ENCODE assay signal across 25 cellular contexts in the genomic region with DNA sequence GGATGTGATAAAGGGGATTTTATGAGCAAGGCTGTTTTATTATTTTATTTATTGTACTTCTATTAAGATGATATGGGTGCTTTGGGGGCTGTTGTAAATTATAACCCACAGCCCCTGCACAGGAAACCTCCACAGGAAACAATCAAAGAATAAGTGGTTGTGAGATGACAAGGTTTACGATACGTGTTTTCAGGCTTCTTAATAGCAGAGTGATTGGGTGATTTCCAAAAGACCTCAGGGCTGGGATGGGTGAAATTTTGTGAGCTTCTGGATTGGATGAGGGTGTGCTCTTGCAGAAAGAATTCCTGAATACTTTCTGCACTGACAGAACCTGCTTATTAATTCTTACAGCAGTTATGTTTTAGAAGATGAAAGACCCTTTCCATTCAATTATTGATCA. TPM values are rescaled to one million over a fixed set of nuclear protein-coding genes. Genes with fewer than 3 reads are reported as not detected.
DNase-seq lines count a peak whose midpoint lies in the region; ATAC-seq and TF ChIP-seq lines count a peak whose summit lies in the region.
"Had no signal": no experiment of that assay in that cellular context is flagged by ENCODE, and none has a peak within 500 bp of the region (broad histone marks: within the 10 kb centered on the region; RNA-seq: fewer than 3 reads in every experiment).

No MANE protein-coding gene starts in this region.

- ATAC-seq in GM18907 (IDR thresholded peaks at IDR 0.05; ENCODE audit: unreplicated experiment) (peak; percentile 72), HG03432 (IDR thresholded peaks at IDR 0.05; ENCODE audit: unreplicated experiment) (peak; percentile 45), activated B cell treated with CpG ODN at 0.5 μM for 24 hours (ENCODE audit: low read depth) (no peak), GM21360 (IDR thresholded peaks at IDR 0.05; ENCODE audit: unreplicated experiment) (no peak)
- ATAC-seq: CD8-positive, alpha-beta T cell; HCT116 had no signal

- no peaks in the 10 kb centered on the region for H3K27me3 Mint-ChIP-seq in activated B cell treated with CpG ODN at 0.5 μM for 24 hours

- no peak for DNase-seq in activated B cell treated with CpG ODN at 0.5 μM for 24 hours
- DNase-seq in DMS53 treated with DMSO at 0.1 percent for 48 hours (lab: John Stamatoyannopoulos, UW; ENCODE audit: unreplicated experiment) = no peak
- DNase-seq in activated CD4-positive, alpha-beta T cell treated with anti-CD3 and anti-CD28 coated beads for 4 hours = no peak
- DNase-seq in cerebellar cortex (ENCODE audit: low spot score) = no peak
- DNase-seq: Calu3; CD8-positive, alpha-beta T cell; DMS153; GDM1; MG63; NCI-H1092; NCI-H1436 treated with DMSO at 0.1 percent for 48 hours; NCI-H1930; NCI-H2227 treated with DMSO at 0.1 percent for 48 hours; NCI-H510A treated with DMSO at 0.1 percent for 48 hours; NCI-H774; NK-92 treated with Interleukin-12 subunit alpha and Interleukin-12 subunit beta, amount 100 ng/mL, for 24 hours; Peyer's patch; SJCRH30; T-helper 1 cell had no signal

- peaks cover 32% of the 10 kb centered on the region for H3K4me1 Mint-ChIP-seq in activated B cell treated with CpG ODN at 0.5 μM for 24 hours

- CTCF ChIA-PET in activated B cell treated with CpG ODN at 0.5 μM for 24 hours (lab: Charles Lee) = interaction anchor here (0.9 kb wide), 1 partner anchor 40 kb away, joined by 3 read pairs; no protein-coding TSS in a partner anchor

- peaks cover 7% of the 10 kb centered on the region for H3K9me3 Mint-ChIP-seq in activated B cell treated with CpG ODN at 0.5 μM for 24 hours

- intact Hi-C loops in activated B cell treated with CpG ODN at 0.5 μM for 24 hours (cut with micrococcal nuclease) = no loop called here

- H3K36me3 Mint-ChIP-seq in activated B cell treated with CpG ODN at 0.5 μM for 24 hours (ENCODE audit: low read depth) = no peaks in the 10 kb centered on the region
- H3K36me3 Mint-ChIP-seq: CD8-positive, alpha-beta T cell had no signal

- no peak for TF ChIP-seq CTCF in activated B cell treated with CpG ODN at 0.5 μM for 24 hours (IDR thresholded peaks at IDR 0.05)

- peak overlapping the region; percentile 15 for H3K27ac Mint-ChIP-seq in activated B cell treated with CpG ODN at 0.5 μM for 24 hours
- H3K27ac Mint-ChIP-seq: CD8-positive, alpha-beta T cell had no signal

- peak overlapping the region; percentile 9 for H3K4me3 Mint-ChIP-seq in activated B cell treated with CpG ODN at 0.5 μM for 24 hours
- H3K4me3 Mint-ChIP-seq: CD8-positive, alpha-beta T cell had no signal

- POLR2A ChIA-PET in activated B cell treated with CpG ODN at 0.5 μM for 24 hours (lab: Charles Lee) = interaction anchor here (1.9 kb wide), 1 partner anchor 10 kb away, joined by 4 read pairs; no protein-coding TSS in a partner anchor

RNA-seq across cellular contexts. Expression of a gene that starts 21.4 kb away (rescaled TPM):
- total RNA-seq in activated B cell treated with CpG ODN at 0.5 μM for 24 hours = 6.8 and 7.4 TPM in 2 replicates
- total RNA-seq: A673; CD8-positive, alpha-beta T cell; LHCN-M2; SJCRH30 had no signal

Comparison
In these comparisons a context has a peak if more than half of its experiments do, and no peak if none do; other contexts are left out.
1. ATAC-seq: peak in GM18907 (single experiment) and HG03432 (single experiment); none in activated B cell treated with CpG ODN at 0.5 μM for 24 hours (single experiment) and GM21360 (single experiment).